ENCODE assay signal across 11 cellular contexts in the genomic region with DNA sequence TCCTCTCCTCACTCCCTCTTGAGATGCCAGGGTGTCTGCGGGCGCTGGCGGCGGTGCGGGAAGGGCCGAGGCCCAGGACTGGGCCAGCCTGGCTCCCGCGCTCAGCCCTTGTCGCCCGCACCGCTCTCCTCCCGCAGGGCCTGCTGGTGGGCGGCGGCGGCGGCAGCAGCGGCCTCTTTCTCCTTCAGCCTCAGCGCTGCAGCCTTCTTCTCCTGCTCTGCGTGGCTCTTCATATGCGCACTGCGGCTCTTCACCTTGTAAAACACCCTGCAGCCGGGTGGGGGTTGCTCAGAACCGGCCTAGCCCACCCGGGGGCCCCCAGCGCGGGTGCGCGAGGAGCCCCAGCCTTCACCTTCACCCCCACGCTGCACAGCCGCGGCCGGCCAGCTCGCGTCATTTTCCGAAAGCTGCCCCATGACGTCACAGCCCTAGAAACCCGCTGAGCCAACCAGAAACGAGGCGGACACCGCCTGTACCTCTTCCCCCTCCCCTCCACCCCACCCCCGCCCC. TPM values are rescaled to one million over a fixed set of nuclear protein-coding genes. Genes with fewer than 3 reads are reported as not detected.
DNase-seq lines count a peak whose midpoint lies in the region; ATAC-seq and TF ChIP-seq lines count a peak whose summit lies in the region.
"Had no signal": no experiment of that assay in that cellular context is flagged by ENCODE, and none has a peak within 500 bp of the region (broad histone marks: within the 10 kb centered on the region; RNA-seq: fewer than 3 reads in every experiment).

No MANE protein-coding gene starts in this region.

- TF ChIP-seq POLR2A in stomach (IDR thresholded peaks at IDR 0.05) = no peak

- CTCF ChIA-PET in RWPE1 (lab: Yijun Ruan, JAX) = no interaction called here

- TF ChIP-seq EP300 in stomach (IDR thresholded peaks at IDR 0.05) = no peak

- H3K27ac ChIP-seq in RWPE1 = peak overlapping the region; percentile 56
- peak overlapping the region; percentile 46 to 48 for H3K27ac ChIP-seq in lung (ENCODE audit: low read depth in 1 of 2, low read length in 1 of 2)
- peak overlapping the region; percentile 1 to 89 (median 78) for H3K27ac ChIP-seq in stomach

- H3K4me3 ChIP-seq in lung (no peak overlapping the region), stomach (peak overlapping the region in 3 of 4 donors; percentile 24 to 35 (median 32))

- intact Hi-C loops in stomach (cut with DNase I; ENCODE audit: low total_unique reads) = no loop called here

- WGBS in lung, 2 donors = 84 to 89% methylated on average over 40 to 41 of the region's 41 CpGs
- 64 to 86% (median 74%) methylated on average over 34 to 41 of the region's 41 CpGs for WGBS in stomach, 5 donors

- POLR2A ChIA-PET in RWPE1 (lab: Yijun Ruan, JAX; ENCODE audit: low non-redundant PET) = no interaction called here

- H3K36me3 ChIP-seq in lung (ENCODE audit: control insufficient read depth in 2 of 2, insufficient read depth in 2 of 2, low read length in 2 of 2) (peaks cover 3 to 53% of the 10 kb centered on the region in 2 donors), stomach (peaks cover 64 to 83% (median 78%) of the 10 kb centered on the region in 4 donors)

- H3K4me1 ChIP-seq in lung (ENCODE audit: control insufficient read depth in 2 of 2, insufficient read depth in 2 of 2, low read length in 2 of 2) = peaks cover 0 to 2% of the 10 kb centered on the region in 2 donors
- H3K4me1 ChIP-seq in stomach = peaks cover 18 to 54% (median 41%) of the 10 kb centered on the region in 4 donors

- H3K27me3 ChIP-seq in lung (ENCODE audit: control insufficient read depth, insufficient read depth) (no peaks in the 10 kb centered on the region), stomach (no peaks in the 10 kb centered on the region)

- DNase-seq in RWPE1 (ENCODE audit: low spot score) (no peak), ecto neural progenitor cell (ENCODE audit: low spot score) (peak; percentile 92), lung (ENCODE audit: low spot score) (no peak), stomach (no peak), COLO829 (ENCODE audit: low spot score) (no peak), AG08395 (ENCODE audit: low spot score) (no peak)
- DNase-seq: CD8-positive, alpha-beta T cell; NCI-H1105 treated with DMSO at 0.1 percent for 48 hours; stimulated activated naive B cell treated with anti-CD40 and anti-IgM and Interleukin-4, amounts not matched to agents 10 μg/mL and 1 μg/mL and 100 μg/mL, for 72 hours had no signal

- TF ChIP-seq CTCF in RWPE1 (conservative IDR thresholded peaks at IDR 0.05; ENCODE audit: low read depth) (no peak), lung (IDR thresholded peaks at IDR 0.05; ENCODE audit: control extremely low read depth, extremely low read depth) (no peak), stomach (IDR thresholded peaks at IDR 0.05) (no peak)

- ATAC-seq in lung (ENCODE audit: insufficient read depth, low FRiP score) (no peak), HG02759 (IDR thresholded peaks at IDR 0.05; ENCODE audit: unreplicated experiment) (no peak), GM18861 (IDR thresholded peaks at IDR 0.05; ENCODE audit: unreplicated experiment) (no peak)
- ATAC-seq: CD8-positive, alpha-beta T cell; stimulated activated naive B cell treated with anti-CD40 and anti-IgM and Interleukin-4, amounts not matched to agents 10 μg/mL and 1 μg/mL and 100 μg/mL, for 72 hours had no signal

- H3K9me3 ChIP-seq in lung (ENCODE audit: control insufficient read depth in 2 of 2, insufficient read depth in 1 of 2, low read length in 1 of 2) = no peaks in the 10 kb centered on the region
- H3K9me3 ChIP-seq in stomach = no peaks in the 10 kb centered on the region

RNA-seq across cellular contexts. Expression of a gene that starts 4.6 kb away (rescaled TPM):
- 10 to 100 TPM; 31.9 to 34.1 TPM for total RNA-seq in lung
- 10 to 100 TPM; 11.0 to 19.6 TPM for polyA plus RNA-seq in lung
- 10 to 100 TPM; 17.9 to 42.3 (median 19.3) TPM for total RNA-seq in stomach
- 10 to 100 TPM; 13.9 to 17.1 (median 15.6) TPM for polyA plus RNA-seq in stomach
